4 cellular contexts compared by ENCODE assay signal in the genomic region with DNA sequence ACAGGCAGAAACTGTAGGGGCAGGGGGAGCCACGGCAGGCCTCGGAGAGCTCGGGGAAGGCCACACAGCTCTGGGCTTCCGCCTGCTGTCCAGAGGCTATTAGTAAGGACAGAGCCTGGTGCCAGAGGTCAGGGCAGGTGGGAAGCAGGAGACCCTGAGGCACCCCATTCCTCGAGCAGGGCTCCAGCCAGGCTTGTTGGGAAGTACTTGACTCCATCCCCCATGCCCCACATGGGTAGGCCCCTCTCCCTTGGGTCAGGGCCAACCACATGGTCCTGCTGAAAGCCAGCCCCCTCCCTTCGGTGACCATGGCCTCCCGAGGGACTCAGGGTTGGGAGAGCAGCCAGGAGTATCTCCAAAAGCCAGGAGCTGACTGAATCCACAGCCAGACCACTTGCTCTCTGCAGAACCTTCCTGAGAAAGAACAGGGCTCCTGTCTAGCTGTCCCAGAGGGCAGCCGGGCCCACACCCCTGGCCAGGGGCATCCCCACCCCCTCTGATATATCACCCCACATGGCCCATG.
TF ChIP-seq lines count a peak whose summit lies in the region.

No MANE protein-coding gene starts in this region.

TF ChIP-seq in SK-N-SH, 30 proteins besides CTCF, POLR2A, EP300 and RAD21:
- TF ChIP-seq FOXJ3 (CRISPR knock-in tag; IDR thresholded peaks at IDR 0.05) (0 out of 2 replicates have a peak, but pooled peaks have one; percentile 55), POLR2AphosphoS5 (IDR thresholded peaks at IDR 0.05; ENCODE audit: low read depth, low read length) (no peak), ELF1 (IDR thresholded peaks at IDR 0.05) (no peak), RCOR1 (IDR thresholded peaks at IDR 0.05; ENCODE audit: low read length) (no peak)
TF ChIP-seq in SK-N-SH: peak in this region for 1.

TF ChIP-seq in SK-N-SH treated with all-trans-retinoic acid at 6 μM for 48 hours, 23 proteins besides CTCF, POLR2A, EP300 and RAD21:
- TF ChIP-seq GLIS3 (CRISPR knock-in tag; IDR thresholded peaks at IDR 0.05), result no peak
- TF ChIP-seq CSDC2 (CRISPR knock-in tag; IDR thresholded peaks at IDR 0.05), result no peak

TF ChIP-seq in H1, 55 proteins besides CTCF, POLR2A, EP300 and RAD21:
- TF ChIP-seq POLR2AphosphoS5 (IDR thresholded peaks at IDR 0.05; ENCODE audit: low read depth, low read length) (no peak), POU5F1 (IDR thresholded peaks at IDR 0.05; ENCODE audit: low read depth, low read length) (no peak), CHD1 (IDR thresholded peaks at IDR 0.05; ENCODE audit: low read depth, low read length) (no peak), JUND (IDR thresholded peaks at IDR 0.05; ENCODE audit: low read length) (no peak), CHD2 (IDR thresholded peaks at IDR 0.05; ENCODE audit: low read length) (no peak), BACH1 (IDR thresholded peaks at IDR 0.05; ENCODE audit: low read length) (no peak), JUN (IDR thresholded peaks at IDR 0.05; ENCODE audit: low read depth, low read length) (no peak), HDAC2 (IDR thresholded peaks at IDR 0.05; ENCODE audit: borderline replicate concordance in 1 of 2, low read depth in 2 of 2, low read length in 2 of 2) (no peak), RNF2 (IDR thresholded peaks at IDR 0.05; ENCODE audit: borderline replicate concordance, low read depth, low read length, missing control alignments, poor library complexity, severe bottlenecking) (no peak), KDM4A (IDR thresholded peaks at IDR 0.05; ENCODE audit: low read depth, low read length, severe bottlenecking) (no peak), TAF7 (optimal IDR thresholded peaks at IDR 0.05; ENCODE audit: borderline replicate concordance, low read depth, low read length) (no peak)

TF ChIP-seq in HepG2, 621 proteins besides CTCF, POLR2A, EP300 and RAD21:
- TF ChIP-seq LCORL (IDR thresholded peaks at IDR 0.05) (no peak), LCORL (CRISPR knock-in tag; IDR thresholded peaks at IDR 0.05) (no peak), SNAI1 (CRISPR knock-in tag; IDR thresholded peaks at IDR 0.05; ENCODE audit: borderline replicate concordance) (no peak)
